14 cellular contexts compared by ENCODE assay signal in genomic region chr3:59759298-59760169, GRCh38.
DNase-seq lines count a peak whose midpoint lies in the region; ATAC-seq lines count a peak whose summit lies in the region.
"Had no signal": no experiment of that assay in that cellular context is flagged by ENCODE, and none has a peak within 500 bp of the region (broad histone marks: within the 10 kb centered on the region; RNA-seq: fewer than 3 reads in every experiment).

No MANE protein-coding gene starts in this region.

- intact Hi-C loops in activated CD4-positive, alpha-beta memory T cell treated with anti-CD3 and anti-CD28 coated beads for 36 hours (cut with micrococcal nuclease): loop anchor here (10.0 kb wide), 1 partner anchor 375 kb away; no protein-coding TSS in a partner anchor

- CTCF ChIA-PET in activated CD4-positive, alpha-beta memory T cell treated with anti-CD3 and anti-CD28 coated beads for 36 hours (lab: Charles Lee): interaction anchor here (0.5 kb wide), 1 partner anchor 238 kb away, joined by 5 read pairs; no protein-coding TSS in a partner anchor
- CTCF ChIA-PET in activated CD4-positive, alpha-beta memory T cell treated with anti-CD3 and anti-CD28 coated beads, Interleukin-2, amount 10 ng/mL, durations not matched to agents 7 days and 5 days (lab: Charles Lee): no interaction called here
- CTCF ChIA-PET in activated CD8-positive, alpha-beta T cell treated with anti-CD3 and anti-CD28 coated beads, Interleukin-2, amount 10 ng/mL, durations not matched to agents 7 days and 5 days (lab: Charles Lee): interaction anchor here (1.3 to 2.3 kb wide), 2 partner anchors 13 to 50 kb away, joined by 3 to 9 read pairs; no protein-coding TSS in a partner anchor

- no peaks in the 10 kb centered on the region for H3K36me3 ChIP-seq in H7 (replicated peaks; ENCODE audit: control insufficient read depth, insufficient read depth, low read length)
- H3K36me3 ChIP-seq: SJCRH30 had no signal

- no peaks in the 10 kb centered on the region for H3K27me3 ChIP-seq in H7 (ENCODE audit: control insufficient read depth, insufficient read depth, low read length)
- H3K27me3 ChIP-seq: SJCRH30 had no signal

- no peak for ATAC-seq in activated CD8-positive, alpha-beta T cell treated with anti-CD3 and anti-CD28 coated beads, Interleukin-2, amount 10 ng/mL, durations not matched to agents 7 days and 5 days
- ATAC-seq in HG03457 (IDR thresholded peaks at IDR 0.05; ENCODE audit: unreplicated experiment) (no peak), GM21423 (IDR thresholded peaks at IDR 0.05; ENCODE audit: unreplicated experiment) (no peak)
- ATAC-seq: esophagus mucosa had no signal

- H3K27ac Mint-ChIP-seq in activated CD4-positive, alpha-beta memory T cell treated with anti-CD3 and anti-CD28 coated beads for 36 hours: no peak overlapping the region
- H3K27ac Mint-ChIP-seq in activated CD4-positive, alpha-beta memory T cell treated with anti-CD3 and anti-CD28 coated beads, Interleukin-2, amount 10 ng/mL, durations not matched to agents 7 days and 5 days: no peak overlapping the region
- H3K27ac Mint-ChIP-seq in activated CD8-positive, alpha-beta T cell treated with anti-CD3 and anti-CD28 coated beads, Interleukin-2, amount 10 ng/mL, durations not matched to agents 7 days and 5 days: no peak overlapping the region
- peak overlapping the region; percentile 12 for H3K27ac Mint-ChIP-seq in stimulated activated naive CD8-positive, alpha-beta T cell treated with anti-CD3 and anti-CD28 coated beads, Interleukin-15, Interleukin-2, amounts not matched to agents 100 ng/mL and 50 ng/mL, for 24 hours

- no peaks in the 10 kb centered on the region for H3K9me3 Mint-ChIP-seq in activated CD4-positive, alpha-beta memory T cell treated with anti-CD3 and anti-CD28 coated beads for 36 hours
- H3K9me3 Mint-ChIP-seq in activated CD4-positive, alpha-beta memory T cell treated with anti-CD3 and anti-CD28 coated beads, Interleukin-2, amount 10 ng/mL, durations not matched to agents 7 days and 5 days: no peaks in the 10 kb centered on the region
- no peaks in the 10 kb centered on the region for H3K9me3 Mint-ChIP-seq in activated CD8-positive, alpha-beta T cell treated with anti-CD3 and anti-CD28 coated beads, Interleukin-2, amount 10 ng/mL, durations not matched to agents 7 days and 5 days (ENCODE audit: insufficient read depth)
- H3K9me3 Mint-ChIP-seq in stimulated activated naive CD8-positive, alpha-beta T cell treated with anti-CD3 and anti-CD28 coated beads, Interleukin-15, Interleukin-2, amounts not matched to agents 100 ng/mL and 50 ng/mL, for 24 hours: no peaks in the 10 kb centered on the region

- POLR2A ChIA-PET in activated CD4-positive, alpha-beta memory T cell treated with anti-CD3 and anti-CD28 coated beads for 36 hours (lab: Charles Lee): no interaction called here
- POLR2A ChIA-PET in activated CD4-positive, alpha-beta memory T cell treated with anti-CD3 and anti-CD28 coated beads, Interleukin-2, amount 10 ng/mL, durations not matched to agents 7 days and 5 days (lab: Charles Lee): no interaction called here
- POLR2A ChIA-PET in activated CD8-positive, alpha-beta T cell treated with anti-CD3 and anti-CD28 coated beads, Interleukin-2, amount 10 ng/mL, durations not matched to agents 7 days and 5 days (lab: Charles Lee): no interaction called here

- H3K4me3 ChIP-seq in H7 (ENCODE audit: insufficient read depth, low read depth, low read length): no peak overlapping the region
- H3K4me3 ChIP-seq: SJCRH30 had no signal

- no peaks in the 10 kb centered on the region for H3K27me3 Mint-ChIP-seq in activated CD4-positive, alpha-beta memory T cell treated with anti-CD3 and anti-CD28 coated beads for 36 hours
- no peaks in the 10 kb centered on the region for H3K27me3 Mint-ChIP-seq in activated CD4-positive, alpha-beta memory T cell treated with anti-CD3 and anti-CD28 coated beads, Interleukin-2, amount 10 ng/mL, durations not matched to agents 7 days and 5 days
- H3K27me3 Mint-ChIP-seq in activated CD8-positive, alpha-beta T cell treated with anti-CD3 and anti-CD28 coated beads, Interleukin-2, amount 10 ng/mL, durations not matched to agents 7 days and 5 days (ENCODE audit: low read depth): peaks cover 13% of the 10 kb centered on the region
- H3K27me3 Mint-ChIP-seq in stimulated activated naive CD8-positive, alpha-beta T cell treated with anti-CD3 and anti-CD28 coated beads, Interleukin-15, Interleukin-2, amounts not matched to agents 100 ng/mL and 50 ng/mL, for 24 hours: peaks cover 14% of the 10 kb centered on the region

- H3K4me1 Mint-ChIP-seq in activated CD4-positive, alpha-beta memory T cell treated with anti-CD3 and anti-CD28 coated beads for 36 hours (ENCODE audit: low read depth): peaks cover 43% of the 10 kb centered on the region
- H3K4me1 Mint-ChIP-seq in activated CD4-positive, alpha-beta memory T cell treated with anti-CD3 and anti-CD28 coated beads, Interleukin-2, amount 10 ng/mL, durations not matched to agents 7 days and 5 days: peaks cover 12% of the 10 kb centered on the region
- peaks cover 42% of the 10 kb centered on the region for H3K4me1 Mint-ChIP-seq in activated CD8-positive, alpha-beta T cell treated with anti-CD3 and anti-CD28 coated beads, Interleukin-2, amount 10 ng/mL, durations not matched to agents 7 days and 5 days (ENCODE audit: low read depth)
- peaks cover 37% of the 10 kb centered on the region for H3K4me1 Mint-ChIP-seq in stimulated activated naive CD8-positive, alpha-beta T cell treated with anti-CD3 and anti-CD28 coated beads, Interleukin-15, Interleukin-2, amounts not matched to agents 100 ng/mL and 50 ng/mL, for 24 hours (ENCODE audit: low read depth)

- no peaks in the 10 kb centered on the region for H3K36me3 Mint-ChIP-seq in activated CD4-positive, alpha-beta memory T cell treated with anti-CD3 and anti-CD28 coated beads for 36 hours
- no peaks in the 10 kb centered on the region for H3K36me3 Mint-ChIP-seq in activated CD4-positive, alpha-beta memory T cell treated with anti-CD3 and anti-CD28 coated beads, Interleukin-2, amount 10 ng/mL, durations not matched to agents 7 days and 5 days (ENCODE audit: low read depth)
- H3K36me3 Mint-ChIP-seq in activated CD8-positive, alpha-beta T cell treated with anti-CD3 and anti-CD28 coated beads, Interleukin-2, amount 10 ng/mL, durations not matched to agents 7 days and 5 days (ENCODE audit: low read depth): peaks cover 1% of the 10 kb centered on the region
- H3K36me3 Mint-ChIP-seq in stimulated activated naive CD8-positive, alpha-beta T cell treated with anti-CD3 and anti-CD28 coated beads, Interleukin-15, Interleukin-2, amounts not matched to agents 100 ng/mL and 50 ng/mL, for 24 hours (ENCODE audit: low read depth): no peaks in the 10 kb centered on the region

- DNase-seq in activated CD4-positive, alpha-beta memory T cell treated with anti-CD3 and anti-CD28 coated beads for 36 hours: peak; percentile 73
- no peak for DNase-seq in activated CD4-positive, alpha-beta memory T cell treated with anti-CD3 and anti-CD28 coated beads, Interleukin-2, amount 10 ng/mL, durations not matched to agents 7 days and 5 days
- peak; percentile 29 for DNase-seq in activated CD8-positive, alpha-beta T cell treated with anti-CD3 and anti-CD28 coated beads, Interleukin-2, amount 10 ng/mL, durations not matched to agents 7 days and 5 days
- DNase-seq in inferior parietal cortex (ENCODE audit: extremely low spot score) (peak; percentile 17), H7 (no peak)
- DNase-seq: activated gamma-delta T cell; central memory CD4-positive, alpha-beta T cell; NCI-H1417 treated with DMSO at 0.1 percent for 48 hours; NCI-H526; SJCRH30 had no signal

- no peak overlapping the region for H3K4me3 Mint-ChIP-seq in activated CD4-positive, alpha-beta memory T cell treated with anti-CD3 and anti-CD28 coated beads for 36 hours
- no peak overlapping the region for H3K4me3 Mint-ChIP-seq in activated CD4-positive, alpha-beta memory T cell treated with anti-CD3 and anti-CD28 coated beads, Interleukin-2, amount 10 ng/mL, durations not matched to agents 7 days and 5 days
- H3K4me3 Mint-ChIP-seq in activated CD8-positive, alpha-beta T cell treated with anti-CD3 and anti-CD28 coated beads, Interleukin-2, amount 10 ng/mL, durations not matched to agents 7 days and 5 days: no peak overlapping the region
- no peak overlapping the region for H3K4me3 Mint-ChIP-seq in stimulated activated naive CD8-positive, alpha-beta T cell treated with anti-CD3 and anti-CD28 coated beads, Interleukin-15, Interleukin-2, amounts not matched to agents 100 ng/mL and 50 ng/mL, for 24 hours

Comparison
In these comparisons a context has a peak if more than half of its experiments do, and no peak if none do; other contexts are left out.
1. DNase-seq: peak in activated CD4-positive, alpha-beta memory T cell treated with anti-CD3 and anti-CD28 coated beads for 36 hours (single experiment), activated CD8-positive, alpha-beta T cell treated with anti-CD3 and anti-CD28 coated beads, Interleukin-2, amount 10 ng/mL, durations not matched to agents 7 days and 5 days (single experiment) and inferior parietal cortex (single experiment); none in activated CD4-positive, alpha-beta memory T cell treated with anti-CD3 and anti-CD28 coated beads, Interleukin-2, amount 10 ng/mL, durations not matched to agents 7 days and 5 days (single experiment) and H7 (single experiment).